Comparison of ENCODE assay signal across 20 cellular contexts in genomic region chr17:46783031-46783593, GRCh38. TPM values are rescaled to one million over a fixed set of nuclear protein-coding genes. Genes with fewer than 3 reads are reported as not detected.
DNase-seq lines count a peak whose midpoint lies in the region; ATAC-seq and TF ChIP-seq lines count a peak whose summit lies in the region.
"Had no signal": no experiment of that assay in that cellular context is flagged by ENCODE, and none has a peak within 500 bp of the region (broad histone marks: within the 10 kb centered on the region; RNA-seq: fewer than 3 reads in every experiment).

No MANE protein-coding gene starts in this region.

- H3K4me1 ChIP-seq in left lung, result no peaks in the 10 kb centered on the region
- H3K4me1 ChIP-seq in suprapubic skin, result peaks cover 12% of the 10 kb centered on the region
- no peaks in the 10 kb centered on the region for H3K4me1 ChIP-seq in sigmoid colon
- H3K4me1 ChIP-seq: HAP-1 had no signal

- H3K36me3 ChIP-seq in left lung, result no peaks in the 10 kb centered on the region
- H3K36me3 ChIP-seq in suprapubic skin, result no peaks in the 10 kb centered on the region
- no peaks in the 10 kb centered on the region for H3K36me3 ChIP-seq in sigmoid colon
- H3K36me3 ChIP-seq: BLaER1 treated with 17β-estradiol and CSF1 and Interleukin-3, amounts not matched to agents 10 nM and 100 nM; brain microvascular endothelial cell; HAP-1 had no signal

- DNase-seq in NCI-H510A treated with DMSO at 0.1 percent for 48 hours (lab: John Stamatoyannopoulos, UW), result peak; percentile 26
- no peak for DNase-seq in NCI-H510A (lab: John Stamatoyannopoulos, UW)
- peak; percentile 15 to 44 for DNase-seq in SHP77 (lab: John Stamatoyannopoulos, UW)
- no peak for DNase-seq in left lung
- no peak for DNase-seq in suprapubic skin (ENCODE audit: low spot score in 2 of 2)
- DNase-seq in sigmoid colon, result no peak
- no peak for DNase-seq in NCI-H526 (lab: John Stamatoyannopoulos, UW)
- DNase-seq in NCI-H524 (lab: John Stamatoyannopoulos, UW), result no peak
- DNase-seq: activated CD4-positive, alpha-beta T cell treated with anti-CD3 and anti-CD28 coated beads for 4 hours; activated CD8-positive, alpha-beta memory T cell treated with anti-CD3 and anti-CD28 coated beads, Interleukin-2, amount 10 ng/mL, durations not matched to agents 7 days and 5 days; activated naive CD8-positive, alpha-beta T cell treated with anti-CD3 and anti-CD28 coated beads, Interleukin-2, amount 50 U/mL, for 24 hours; brain microvascular endothelial cell; DMS 273 treated with DMSO at 0.1 percent for 48 hours; hippocampal formation; IMR-90; NCI-H187 treated with DMSO at 0.1 percent for 48 hours; stimulated activated CD4-positive, alpha-beta T cell treated with anti-CD3 and anti-CD28 coated beads, Interleukin-2, amount 100 ng/mL, for 48 hours had no signal

- H3K27ac ChIP-seq in left lung (no peak overlapping the region), suprapubic skin (peak overlapping the region; percentile 9), sigmoid colon (no peak overlapping the region)
- H3K27ac ChIP-seq: BLaER1 treated with 17β-estradiol and CSF1 and Interleukin-3, amounts not matched to agents 10 nM and 100 nM; brain microvascular endothelial cell had no signal

- no peak for TF ChIP-seq POLR2A in suprapubic skin (IDR thresholded peaks at IDR 0.05)
- TF ChIP-seq POLR2A in sigmoid colon (IDR thresholded peaks at IDR 0.05), result no peak

- no peak for TF ChIP-seq EP300 in suprapubic skin (IDR thresholded peaks at IDR 0.05)
- no peak for TF ChIP-seq EP300 in sigmoid colon (IDR thresholded peaks at IDR 0.05)

- peak; percentile 13 for ATAC-seq in left lung
- ATAC-seq: activated CD8-positive, alpha-beta memory T cell treated with anti-CD3 and anti-CD28 coated beads, Interleukin-2, amount 10 ng/mL, durations not matched to agents 7 days and 5 days; activated naive CD8-positive, alpha-beta T cell treated with anti-CD3 and anti-CD28 coated beads, Interleukin-2, amount 50 U/mL, for 24 hours had no signal

- intact Hi-C loops in left lung (cut with DNase I), result no loop called here
- intact Hi-C loops in sigmoid colon (cut with DNase I), result no loop called here

- H3K4me3 ChIP-seq in left lung (no peak overlapping the region), suprapubic skin (no peak overlapping the region), sigmoid colon (no peak overlapping the region)
- H3K4me3 ChIP-seq: A549; BLaER1 treated with 17β-estradiol and CSF1 and Interleukin-3, amounts not matched to agents 10 nM and 100 nM; HAP-1 had no signal

- peaks cover 0 to 5% of the 10 kb centered on the region in 2 donors for H3K27me3 ChIP-seq in left lung
- H3K27me3 ChIP-seq in suprapubic skin, result peaks cover 4% of the 10 kb centered on the region
- H3K27me3 ChIP-seq in sigmoid colon, result no peaks in the 10 kb centered on the region
- H3K27me3 ChIP-seq: BLaER1 treated with 17β-estradiol and CSF1 and Interleukin-3, amounts not matched to agents 10 nM and 100 nM had no signal

- no peak for TF ChIP-seq CTCF in left lung (IDR thresholded peaks at IDR 0.05)
- no peak for TF ChIP-seq CTCF in suprapubic skin (IDR thresholded peaks at IDR 0.05)
- TF ChIP-seq CTCF in sigmoid colon (IDR thresholded peaks at IDR 0.05), result no peak

- 52% methylated on average over 6 of the region's 7 CpGs for WGBS in suprapubic skin
- 47 to 60% methylated on average over 7 of the region's 7 CpGs for WGBS in sigmoid colon, 2 donors

- no peaks in the 10 kb centered on the region for H3K9me3 ChIP-seq in left lung
- no peaks in the 10 kb centered on the region for H3K9me3 ChIP-seq in suprapubic skin
- no peaks in the 10 kb centered on the region for H3K9me3 ChIP-seq in sigmoid colon
- H3K9me3 ChIP-seq: A549; BLaER1 treated with 17β-estradiol and CSF1 and Interleukin-3, amounts not matched to agents 10 nM and 100 nM; HAP-1 had no signal

RNA-seq across cellular contexts. Expression of gene WNT3, which starts 35.4 kb away (rescaled TPM):
- total RNA-seq in left lung, result 1 to 10 TPM; 1.7 to 3.0 TPM
- total RNA-seq in suprapubic skin, result 10 to 100 TPM; 39.3 to 84.9 (median 61.7) TPM
- total RNA-seq in sigmoid colon, result under 1 TPM in 3 of 4 donors, not detected in 1; 0.49 to 0.71 (median 0.54) TPM
- under 1 TPM; under 0.01 to 0.57 (median 0.23) TPM for polyA plus RNA-seq in sigmoid colon
- total RNA-seq: activated CD8-positive, alpha-beta memory T cell treated with anti-CD3 and anti-CD28 coated beads, Interleukin-2, amount 10 ng/mL, durations not matched to agents 7 days and 5 days had no signal

Comparison
In these comparisons a context has a peak if more than half of its experiments do, and no peak if none do; other contexts are left out.
1. DNase-seq: peak in NCI-H510A treated with DMSO at 0.1 percent for 48 hours (single experiment) and SHP77 (2 of 2); none in NCI-H510A (single experiment), left lung (0 of 2), suprapubic skin (0 of 2), sigmoid colon (single experiment), NCI-H526 (0 of 2) and NCI-H524 (0 of 2).
2. RNA of gene WNT3, which starts 35.4 kb away (total RNA-seq): 39.3 to 84.9 TPM in suprapubic skin; 1.7 to 3.0 TPM in left lung and 0.49 to 0.71 TPM in sigmoid colon; every median in the first group is over 10 times any median in the second.